15 cellular contexts compared by ENCODE assay signal in genomic region chr2:28564346-28564745, GRCh38.
DNase-seq lines count a peak whose midpoint lies in the region; ATAC-seq, FAIRE-seq and TF ChIP-seq lines count a peak whose summit lies in the region.
"Had no signal": no experiment of that assay in that cellular context is flagged by ENCODE, and none has a peak within 500 bp of the region (broad histone marks: within the 10 kb centered on the region; RNA-seq: fewer than 3 reads in every experiment).

No MANE protein-coding gene starts in this region.

- no peak for TF ChIP-seq CTCF in mammary epithelial cell (conservative IDR thresholded peaks at IDR 0.05 in 1 of 2, IDR thresholded peaks at IDR 0.05 in 1 of 2; ENCODE audit: extremely low read depth in 1 of 2, insufficient read depth in 1 of 2, low read depth in 1 of 2, low read length in 2 of 2)
- no peak for TF ChIP-seq CTCF in MCF 10A (IDR thresholded peaks at IDR 0.05; ENCODE audit: unreplicated experiment)
- TF ChIP-seq CTCF in H1 (IDR thresholded peaks at IDR 0.05; ENCODE audit: control extremely low read depth in 1 of 3, insufficient read depth in 1 of 3, low read depth in 1 of 3, low read length in 3 of 3), result no peak

- H3K4me2 ChIP-seq in mammary epithelial cell (ENCODE audit: insufficient read depth, low read depth, low read length), result no peak overlapping the region
- no peak overlapping the region for H3K4me2 ChIP-seq in H1 (ENCODE audit: insufficient read depth in 1 of 2, low read depth in 2 of 2, low read length in 2 of 2)
- no peak overlapping the region for H3K4me2 ChIP-seq in trophoblast cell (ENCODE audit: low read length)
- H3K4me2 ChIP-seq: BLaER1, GM23338 had no signal

- H4K20me1 ChIP-seq in mammary epithelial cell (ENCODE audit: insufficient read depth, low read length) (no peaks in the 10 kb centered on the region), H1 (replicated peaks in 1 of 2; ENCODE audit: control insufficient read depth in 1 of 2, insufficient read depth in 2 of 2, low read length in 2 of 2) (no peaks in the 10 kb centered on the region)
- H4K20me1 ChIP-seq: BLaER1 had no signal

- TF ChIP-seq EP300 in H1 (IDR thresholded peaks at IDR 0.05; ENCODE audit: borderline replicate concordance in 1 of 2, low read depth in 2 of 2, low read length in 2 of 2), result no peak

- no peak overlapping the region for H4K12ac ChIP-seq in trophoblast cell (ENCODE audit: low read depth, low read length)

- H3K23ac ChIP-seq in H1 (ENCODE audit: insufficient read length), result no peak overlapping the region
- H3K23ac ChIP-seq in trophoblast cell (ENCODE audit: low read length), result no peak overlapping the region

- H3K18ac ChIP-seq in H1 (ENCODE audit: extremely low read depth, low read length) (no peak overlapping the region), trophoblast cell (ENCODE audit: low read length) (no peak overlapping the region)

- H2AK5ac ChIP-seq in H1 (ENCODE audit: low read depth, low read length), result no peak overlapping the region
- H2AK5ac ChIP-seq in trophoblast cell (ENCODE audit: low read length), result peak overlapping the region; percentile 23

- DNase-seq in mammary epithelial cell (no peak), MCF 10A (ENCODE audit: unreplicated experiment) (no peak), H1 (ENCODE audit: low read depth in 1 of 2, low spot score in 2 of 2) (no peak), trophoblast cell (no peak), kidney glomerular epithelial cell (lab: John Stamatoyannopoulos, UW) (no peak)
- DNase-seq in activated T-helper 2 cell treated with anti-CD3 and anti-CD28 coated beads, Interferon-gamma antibody, Interleukin-2, Interleukin-4, amounts not matched to agents 10 μg/mL and 5 μg/mL and 100 μg/mL, durations not matched to agents 14 hours and 24 hours and 36 hours (ENCODE audit: low spot score), result no peak
- DNase-seq in effector memory CD8-positive, alpha-beta T cell, result no peak
- DNase-seq: 8988T; AML-193; Caco-2; CD8-positive, alpha-beta memory T cell; H9 had no signal

- no peaks in the 10 kb centered on the region for H3K79me1 ChIP-seq in H1 (ENCODE audit: low read depth, low read length)
- H3K79me1 ChIP-seq in trophoblast cell (ENCODE audit: low read length), result peaks cover 2% of the 10 kb centered on the region

- H3K56ac ChIP-seq in H1 (replicated peaks; ENCODE audit: insufficient read length, low read depth, low read length), result no peak overlapping the region

- TF ChIP-seq RAD21 in H1 (IDR thresholded peaks at IDR 0.05 in 1 of 2, conservative IDR thresholded peaks at IDR 0.05 in 1 of 2; ENCODE audit: low read depth in 2 of 2, low read length in 2 of 2), result no peak

- H2AFZ ChIP-seq in mammary epithelial cell (ENCODE audit: low read depth, low read length) (peak overlapping the region; percentile 30), H1 (ENCODE audit: low read length) (no peak overlapping the region), trophoblast cell (ENCODE audit: insufficient read depth, low read length, poor library complexity) (no peak overlapping the region)
- H2AFZ ChIP-seq: GM23338 had no signal

- H3K9me3 Mint-ChIP-seq in MCF 10A (ENCODE audit: unreplicated experiment), result no peaks in the 10 kb centered on the region
- H3K9me3 Mint-ChIP-seq in activated T-helper 2 cell treated with anti-CD3 and anti-CD28 coated beads, Interferon-gamma antibody, Interleukin-2, Interleukin-4, amounts not matched to agents 10 μg/mL and 5 μg/mL and 100 μg/mL, durations not matched to agents 14 hours and 24 hours and 36 hours, result no peaks in the 10 kb centered on the region
- H3K9me3 Mint-ChIP-seq in effector memory CD8-positive, alpha-beta T cell, result no peaks in the 10 kb centered on the region
- H3K9me3 Mint-ChIP-seq: CD8-positive, alpha-beta memory T cell; H9 had no signal

- H3K9ac ChIP-seq in mammary epithelial cell (ENCODE audit: insufficient read depth, low read length) (no peak overlapping the region), H1 (replicated peaks in 1 of 4; ENCODE audit: extremely low read depth in 1 of 4, low read depth in 3 of 4, low read length in 3 of 4) (no peak overlapping the region), trophoblast cell (ENCODE audit: low read length) (no peak overlapping the region)
- H3K9ac ChIP-seq: BLaER1 had no signal

- no peaks in the 10 kb centered on the region; the same call in 1 of the 2 replicates for H3K23me2 ChIP-seq in H1 (ENCODE audit: low read depth, low read length)

- H2BK5ac ChIP-seq in H1 (ENCODE audit: low read depth, low read length) (no peak overlapping the region), trophoblast cell (ENCODE audit: low read depth, low read length, poor library complexity) (no peak overlapping the region)

- dilution Hi-C loops in mammary epithelial cell (cut with HindIII; ENCODE audit: low sequenced_read_pairs), result no loop called here

- H2BK15ac ChIP-seq in H1 (ENCODE audit: low read length), result no peak overlapping the region

- peaks cover 33% of the 10 kb centered on the region for H3K4me1 ChIP-seq in mammary epithelial cell (ENCODE audit: insufficient read depth, low read length)
- no peaks in the 10 kb centered on the region; a peak in 1 of 7 replicates for H3K4me1 ChIP-seq in H1 (replicated peaks in 1 of 4; ENCODE audit: control insufficient read depth in 3 of 4, insufficient read depth in 4 of 4, low read length in 3 of 4)
- peaks cover 4 to 6% of the 10 kb centered on the region in 2 experiments for H3K4me1 ChIP-seq in trophoblast cell (ENCODE audit: control insufficient read depth in 1 of 2, insufficient read depth in 2 of 2, low read length in 2 of 2)

- 73% methylated on average over 4 of the region's 4 CpGs for WGBS in mammary epithelial cell (ENCODE audit: low coverage, missing lambda C conversion rate)
- WGBS in H1 (ENCODE audit: extremely low coverage in 1 of 2, insufficient coverage in 1 of 2, insufficient read length in 1 of 2, insufficient replicate concordance in 2 of 2, low coverage in 1 of 2, low lambda C conversion rate in 2 of 2, missing lambda C conversion rate in 1 of 2), 2 experiments, result 91% methylated on average over 4 of the region's 4 CpGs; no CpG with 5 or more reads in 1 of the 2 experiments
- no CpG with 5 or more reads among the region's 4 CpGs for WGBS in trophoblast cell (ENCODE audit: extremely low coverage, insufficient coverage, insufficient read length)

- no peak overlapping the region for H3K4me3 Mint-ChIP-seq in MCF 10A (ENCODE audit: unreplicated experiment)
- no peak overlapping the region for H3K4me3 Mint-ChIP-seq in activated T-helper 2 cell treated with anti-CD3 and anti-CD28 coated beads, Interferon-gamma antibody, Interleukin-2, Interleukin-4, amounts not matched to agents 10 μg/mL and 5 μg/mL and 100 μg/mL, durations not matched to agents 14 hours and 24 hours and 36 hours (ENCODE audit: low read depth)
- H3K4me3 Mint-ChIP-seq in effector memory CD8-positive, alpha-beta T cell, result no peak overlapping the region
- H3K4me3 Mint-ChIP-seq: GM23338, H9 had no signal

- H4K8ac ChIP-seq in H1 (ENCODE audit: extremely low read depth, insufficient read depth, low read length) (0 out of 2 replicates have a peak overlapping the region, but pooled peaks have one; percentile 12), trophoblast cell (ENCODE audit: low read depth, low read length) (no peak overlapping the region)

- in situ Hi-C loops in mammary epithelial cell (cut with MboI; ENCODE audit: low sequenced_read_pairs in 2 of 2), result loop anchor here in 1 of 2 donors (10.0 kb wide), 1 partner anchor 190 kb away; the partner anchor contains the start of gene PPP1CB

- H3K4me3 ChIP-seq in mammary epithelial cell (replicated peaks in 1 of 3; ENCODE audit: insufficient read depth in 1 of 3, low read depth in 2 of 3, low read length in 3 of 3) (no peak overlapping the region), H1 (ENCODE audit: extremely low read depth in 1 of 4, insufficient read depth in 2 of 4, low read depth in 3 of 4, low read length in 4 of 4) (no peak overlapping the region), trophoblast cell (ENCODE audit: low read depth, low read length) (no peak overlapping the region)
- H3K4me3 ChIP-seq: BLaER1, GM23338 had no signal

- CTCF ChIA-PET in mammary epithelial cell (lab: Charles Lee; ENCODE audit: low non-redundant PET) (no interaction called here), MCF 10A (lab: Yijun Ruan, JAX) (interaction anchor here (0.7 to 1.4 kb wide), 3 partner anchors 14 to 130 kb away, joined by 3 read pairs; no protein-coding TSS in a partner anchor), H1 (lab: Charles Lee; ENCODE audit: partially characterized antibody) (interaction anchor here (0.8 to 7.0 kb wide), 4 partner anchors 13 to 30 kb away, joined by 3 to 55 read pairs (median 25); no protein-coding TSS in a partner anchor)

- ATAC-seq in effector memory CD8-positive, alpha-beta T cell (replicated peaks), result no peak
- ATAC-seq: GM23338 had no signal

- H3K79me2 ChIP-seq in mammary epithelial cell (ENCODE audit: insufficient read depth, low read length) (no peaks in the 10 kb centered on the region), H1 (ENCODE audit: control insufficient read depth in 1 of 2, insufficient read depth in 2 of 2, low read length in 2 of 2) (no peaks in the 10 kb centered on the region), trophoblast cell (ENCODE audit: control insufficient read depth, insufficient read depth, low read length, poor library complexity) (peaks cover 3% of the 10 kb centered on the region)

- H3K14ac ChIP-seq in H1 (ENCODE audit: insufficient read length), result no peak overlapping the region
- no peak overlapping the region for H3K14ac ChIP-seq in trophoblast cell (ENCODE audit: low read length)

- H3K4me1 Mint-ChIP-seq in MCF 10A (ENCODE audit: insufficient read depth, unreplicated experiment), result peaks cover 17% of the 10 kb centered on the region
- H3K4me1 Mint-ChIP-seq in activated T-helper 2 cell treated with anti-CD3 and anti-CD28 coated beads, Interferon-gamma antibody, Interleukin-2, Interleukin-4, amounts not matched to agents 10 μg/mL and 5 μg/mL and 100 μg/mL, durations not matched to agents 14 hours and 24 hours and 36 hours (ENCODE audit: low read depth), result peaks cover 19% of the 10 kb centered on the region
- peaks cover 9 to 20% of the 10 kb centered on the region in 2 donors for H3K4me1 Mint-ChIP-seq in effector memory CD8-positive, alpha-beta T cell (ENCODE audit: low read depth in 2 of 2)

- H2BK120ac ChIP-seq in H1 (replicated peaks; ENCODE audit: low read depth, low read length) (no peak overlapping the region), trophoblast cell (ENCODE audit: insufficient read depth, low read length, poor library complexity) (peak overlapping the region; percentile 23)

- H2BK12ac ChIP-seq in H1 (ENCODE audit: low read depth, low read length), result no peak overlapping the region
- peak overlapping the region; percentile 32 for H2BK12ac ChIP-seq in trophoblast cell (ENCODE audit: low read length)

- BruUV-seq in mammary epithelial cell (replicated peaks; lab: Mats Ljungman, UMichigan), result no TSS peak
- BruUV-seq in MCF 10A (replicated peaks; lab: Mats Ljungman, UMichigan), result no TSS peak

- intact Hi-C loops in mammary epithelial cell (cut with micrococcal nuclease) (no loop called here), MCF 10A (cut with micrococcal nuclease) (no loop called here)
- intact Hi-C loops in activated T-helper 2 cell treated with anti-CD3 and anti-CD28 coated beads, Interferon-gamma antibody, Interleukin-2, Interleukin-4, amounts not matched to agents 10 μg/mL and 5 μg/mL and 100 μg/mL, durations not matched to agents 14 hours and 24 hours and 36 hours (cut with micrococcal nuclease), result no loop called here

- H3K4ac ChIP-seq in H1 (replicated peaks; ENCODE audit: insufficient read length, low read depth, low read length), result no peak overlapping the region
- no peak overlapping the region for H3K4ac ChIP-seq in trophoblast cell (ENCODE audit: low read depth, low read length)

- H3K36me3 ChIP-seq in mammary epithelial cell (ENCODE audit: insufficient read depth, low read length), result no peaks in the 10 kb centered on the region
- H3K36me3 ChIP-seq in H1 (ENCODE audit: control insufficient read depth in 2 of 4, insufficient read depth in 4 of 4, low read length in 3 of 4), result no peaks in the 10 kb centered on the region
- H3K36me3 ChIP-seq in trophoblast cell (ENCODE audit: control insufficient read depth in 1 of 2, insufficient read depth in 2 of 2, low read length in 2 of 2), result no peaks in the 10 kb centered on the region
- H3K36me3 ChIP-seq: BLaER1 had no signal

- H4K91ac ChIP-seq in H1 (replicated peaks; ENCODE audit: insufficient read length, low read length), result no peak overlapping the region
- H4K91ac ChIP-seq in trophoblast cell (ENCODE audit: low read depth, low read length), result no peak overlapping the region

- no peak for FAIRE-seq in H1 (lab: Jason Lieb, UNC)

- no peaks in the 10 kb centered on the region for H3K9me3 ChIP-seq in mammary epithelial cell (replicated peaks; ENCODE audit: insufficient read depth, low read length)
- no peaks in the 10 kb centered on the region for H3K9me3 ChIP-seq in H1 (ENCODE audit: insufficient read depth in 2 of 2, low read depth in 1 of 2, low read length in 1 of 2)
- H3K9me3 ChIP-seq in trophoblast cell (ENCODE audit: insufficient read depth, low read depth, low read length), result no peaks in the 10 kb centered on the region
- H3K9me3 ChIP-seq: BLaER1, Caco-2 had no signal

- no peaks in the 10 kb centered on the region for H3K27me3 ChIP-seq in mammary epithelial cell (ENCODE audit: insufficient read depth, low read length)
- peaks cover 0 to 5% (median 1%) of the 10 kb centered on the region in 4 experiments; a peak in 1 of 7 replicates for H3K27me3 ChIP-seq in H1 (replicated peaks in 1 of 4; ENCODE audit: control insufficient read depth in 3 of 4, extremely low read depth in 1 of 4, insufficient read depth in 3 of 4, low read length in 3 of 4)
- H3K27me3 ChIP-seq in trophoblast cell (ENCODE audit: insufficient read depth, low read length), result no peaks in the 10 kb centered on the region
- H3K27me3 ChIP-seq: BLaER1 had no signal

- TF ChIP-seq POLR2A in H1 (IDR thresholded peaks at IDR 0.05; ENCODE audit: control extremely low read depth in 1 of 2, low read depth in 2 of 2, low read length in 2 of 2), result no peak

- no peaks in the 10 kb centered on the region for H3K27me3 Mint-ChIP-seq in MCF 10A (ENCODE audit: insufficient read depth, unreplicated experiment)
- H3K27me3 Mint-ChIP-seq in activated T-helper 2 cell treated with anti-CD3 and anti-CD28 coated beads, Interferon-gamma antibody, Interleukin-2, Interleukin-4, amounts not matched to agents 10 μg/mL and 5 μg/mL and 100 μg/mL, durations not matched to agents 14 hours and 24 hours and 36 hours (ENCODE audit: low read depth), result no peaks in the 10 kb centered on the region
- H3K27me3 Mint-ChIP-seq in effector memory CD8-positive, alpha-beta T cell, result peaks cover 0 to 4% of the 10 kb centered on the region in 2 donors

- POLR2A ChIA-PET in MCF 10A (lab: Yijun Ruan, JAX), result interaction anchor here (0.7 kb wide), 1 partner anchor 109 kb away, joined by 3 read pairs; no protein-coding TSS in a partner anchor
- POLR2A ChIA-PET in H1 (lab: Charles Lee; ENCODE audit: partially characterized antibody), result no interaction called here

- no peak overlapping the region for H3K27ac ChIP-seq in mammary epithelial cell (ENCODE audit: insufficient read depth, low read depth, low read length)
- no peak overlapping the region for H3K27ac ChIP-seq in H1 (ENCODE audit: low read depth, low read length)
- no peak overlapping the region for H3K27ac ChIP-seq in trophoblast cell (ENCODE audit: low read depth, low read length)
- H3K27ac ChIP-seq: BLaER1, HL-60 had no signal

- H3K27ac Mint-ChIP-seq in MCF 10A (ENCODE audit: low read depth, unreplicated experiment), result no peak overlapping the region
- H3K27ac Mint-ChIP-seq in activated T-helper 2 cell treated with anti-CD3 and anti-CD28 coated beads, Interferon-gamma antibody, Interleukin-2, Interleukin-4, amounts not matched to agents 10 μg/mL and 5 μg/mL and 100 μg/mL, durations not matched to agents 14 hours and 24 hours and 36 hours, result no peak overlapping the region
- no peak overlapping the region for H3K27ac Mint-ChIP-seq in effector memory CD8-positive, alpha-beta T cell
- H3K27ac Mint-ChIP-seq: GM23338, H9 had no signal

- no peak overlapping the region for H2BK20ac ChIP-seq in H1 (ENCODE audit: low read length)

- no peak overlapping the region for H4K5ac ChIP-seq in H1 (ENCODE audit: insufficient read length, low read depth, low read length)

- peaks cover 7% of the 10 kb centered on the region for H3K36me3 Mint-ChIP-seq in MCF 10A (ENCODE audit: insufficient read depth, unreplicated experiment)
- peaks cover 2% of the 10 kb centered on the region for H3K36me3 Mint-ChIP-seq in activated T-helper 2 cell treated with anti-CD3 and anti-CD28 coated beads, Interferon-gamma antibody, Interleukin-2, Interleukin-4, amounts not matched to agents 10 μg/mL and 5 μg/mL and 100 μg/mL, durations not matched to agents 14 hours and 24 hours and 36 hours (ENCODE audit: low read depth)
- no peaks in the 10 kb centered on the region for H3K36me3 Mint-ChIP-seq in effector memory CD8-positive, alpha-beta T cell (ENCODE audit: insufficient read depth)
